ENCODE assay signal across 10 cellular contexts in genomic region chr15:92410544-92410943, GRCh38. TPM values are rescaled to one million over a fixed set of nuclear protein-coding genes. Genes with fewer than 3 reads are reported as not detected.
"Had no signal": no experiment of that assay in that cellular context is flagged by ENCODE, and none has a peak within 500 bp of the region (broad histone marks: within the 10 kb centered on the region; RNA-seq: fewer than 3 reads in every experiment).

No MANE protein-coding gene starts in this region.

- H3K4me3 ChIP-seq: GM23338, K562 had no signal

- FAIRE-seq: H1, H54, HTR-8/SVneo, K562 had no signal

- ATAC-seq: GM23338, K562 had no signal

- H3K4me3 Mint-ChIP-seq: GM23338, H9, HFFc6 had no signal

- H3K27ac Mint-ChIP-seq: GM23338, H9, HFFc6 had no signal

- H2AFZ ChIP-seq: GM23338 had no signal

- DNase-seq: H9, HCEC 1CT, HFFc6, IMR-90, KG1 had no signal

- H3K9me3 Mint-ChIP-seq: GM23338, H9 had no signal

- H3K4me2 ChIP-seq: GM23338 had no signal

RNA-seq across cellular contexts. Expression of gene ST8SIA2, which starts 16.9 kb away (rescaled TPM):
- polyA plus RNA-seq: IMR-90, K562 had no signal
